ENCODE assay signal across 1 cellular context in genomic region chr11:34512810-34513673, GRCh38.
TF ChIP-seq lines count a peak whose summit lies in the region.

No MANE protein-coding gene starts in this region.

TF ChIP-seq in K562, 482 proteins besides CTCF, POLR2A, EP300 and RAD21 (continued from another document):
- TF ChIP-seq, protein P1, sequence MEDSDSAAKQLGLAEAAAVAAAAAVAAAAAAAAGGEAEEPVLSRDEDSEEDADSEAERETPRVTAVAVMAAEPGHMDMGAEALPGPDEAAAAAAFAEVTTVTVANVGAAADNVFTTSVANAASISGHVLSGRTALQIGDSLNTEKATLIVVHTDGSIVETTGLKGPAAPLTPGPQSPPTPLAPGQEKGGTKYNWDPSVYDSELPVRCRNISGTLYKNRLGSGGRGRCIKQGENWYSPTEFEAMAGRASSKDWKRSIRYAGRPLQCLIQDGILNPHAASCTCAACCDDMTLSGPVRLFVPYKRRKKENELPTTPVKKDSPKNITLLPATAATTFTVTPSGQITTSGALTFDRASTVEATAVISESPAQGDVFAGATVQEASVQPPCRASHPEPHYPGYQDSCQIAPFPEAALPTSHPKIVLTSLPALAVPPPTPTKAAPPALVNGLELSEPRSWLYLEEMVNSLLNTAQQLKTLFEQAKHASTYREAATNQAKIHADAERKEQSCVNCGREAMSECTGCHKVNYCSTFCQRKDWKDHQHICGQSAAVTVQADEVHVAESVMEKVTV (CRISPR knock-in tag; IDR thresholded peaks at IDR 0.05): 0 out of 2 replicates have a peak, but pooled peaks have one; percentile 10
TF ChIP-seq in K562: peak in this region for 11.
